8 cellular contexts compared by ENCODE assay signal in the genomic region with DNA sequence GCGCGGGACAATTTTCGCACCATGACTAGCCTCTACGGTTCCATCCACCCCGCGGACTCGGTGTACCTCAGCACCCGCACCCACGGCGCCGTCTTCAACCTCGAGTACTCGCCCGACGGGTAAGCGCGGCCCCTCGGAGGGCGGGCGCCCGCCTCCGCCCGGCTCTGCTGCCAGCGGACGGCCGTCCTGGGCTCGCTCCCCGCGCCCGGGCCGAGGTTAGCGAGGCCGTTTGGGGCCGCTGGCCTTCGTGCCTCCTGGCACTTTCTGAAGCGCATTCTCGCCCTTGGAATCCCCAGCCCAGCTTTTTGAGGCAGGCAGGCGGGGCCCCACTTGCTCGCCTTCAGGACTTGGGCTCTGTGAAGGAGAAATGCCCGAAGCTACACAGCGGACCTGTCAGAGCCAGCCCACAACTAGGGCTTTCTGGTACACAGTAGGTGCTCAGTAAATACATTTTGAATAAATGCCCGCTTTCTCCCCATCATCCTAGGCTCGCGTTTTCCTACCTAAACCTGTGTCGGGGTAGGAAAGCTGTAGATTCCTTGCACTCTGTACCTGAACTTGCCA. TPM values are rescaled to one million over a fixed set of nuclear protein-coding genes. Genes with fewer than 3 reads are reported as not detected.
DNase-seq lines count a peak whose midpoint lies in the region; ATAC-seq and TF ChIP-seq lines count a peak whose summit lies in the region.

No MANE protein-coding gene starts in this region.

- no peak for TF ChIP-seq CTCF in GM10248 (IDR thresholded peaks at IDR 0.05; ENCODE audit: control extremely low read depth, extremely low read depth, low read depth, missing control alignments)
- TF ChIP-seq CTCF in gastrocnemius medialis (IDR thresholded peaks at IDR 0.05 in 4 of 5, conservative IDR thresholded peaks at IDR 0.05 in 1 of 5) = no peak

- H3K27ac ChIP-seq in Karpas-422 (ENCODE audit: low read length) (peak overlapping the region; percentile 76), right cardiac atrium (ENCODE audit: low read length) (peak overlapping the region; percentile 46), gastrocnemius medialis (peak overlapping the region; percentile 74 to 91 (median 86))

- peaks cover 5% of the 10 kb centered on the region; the same call in 1 of the 2 replicates for H4K20me1 ChIP-seq in Karpas-422 (ENCODE audit: insufficient read depth, low read depth, low read length)

- in situ Hi-C loops in gastrocnemius medialis (cut with MboI; ENCODE audit: low sequenced_read_pairs in 4 of 4) = no loop called here

- H3K27me3 ChIP-seq in H7 (ENCODE audit: control insufficient read depth, insufficient read depth, low read length) (no peaks in the 10 kb centered on the region), Karpas-422 (ENCODE audit: low read length) (no peaks in the 10 kb centered on the region), right cardiac atrium (ENCODE audit: control insufficient read depth, insufficient read depth) (no peaks in the 10 kb centered on the region), gastrocnemius medialis (no peaks in the 10 kb centered on the region)

- POLR2A ChIA-PET in GM10248 (lab: Yijun Ruan, JAX) = interaction anchor here (0.6 kb wide), 1 partner anchor 32 kb away, joined by 5 read pairs; no protein-coding TSS in a partner anchor

- H3K79me2 ChIP-seq in Karpas-422 (ENCODE audit: low read length) = peaks cover 56% of the 10 kb centered on the region

- peak overlapping the region; percentile 98 for H3K9ac ChIP-seq in Karpas-422 (ENCODE audit: low read length)

- intact Hi-C loops in right cardiac atrium (cut with DNase I) = no loop called here
- intact Hi-C loops in gastrocnemius medialis (cut with DNase I; ENCODE audit: low total_unique reads) = loop anchor here (10.0 kb wide), 1 partner anchor 103 kb away; a partner anchor contains a TSS

- peak; percentile 55 for DNase-seq in GM10248 (ENCODE audit: extremely low spot score)
- DNase-seq in H7 = peak; percentile 58
- DNase-seq in Karpas-422 = peak; percentile 69
- DNase-seq in activated naive CD4-positive, alpha-beta T cell treated with anti-CD3 and anti-CD28 coated beads, Interleukin-2, amount 50 U/mL, for 16 hours = peak; percentile 48
- peak; percentile 32 to 71 (median 65) for DNase-seq in right cardiac atrium
- no peak for DNase-seq in gastrocnemius medialis
- DNase-seq in NCI-H1417 (lab: John Stamatoyannopoulos, UW) = no peak
- no peak for DNase-seq in NCI-H748 treated with DMSO at 0.1 percent for 48 hours (lab: John Stamatoyannopoulos, UW)

- peak overlapping the region; percentile 85 for H3K4me2 ChIP-seq in Karpas-422 (ENCODE audit: low read depth, low read length, poor library complexity, severe bottlenecking)

- CTCF ChIA-PET in GM10248 (lab: Yijun Ruan, JAX) = interaction anchor here (1.1 to 1.4 kb wide), 2 partner anchors 16 to 103 kb away, joined by 3 to 5 read pairs; a partner anchor contains a TSS

- H3K9me3 ChIP-seq in Karpas-422 (ENCODE audit: low read length) = no peaks in the 10 kb centered on the region
- no peaks in the 10 kb centered on the region for H3K9me3 ChIP-seq in right cardiac atrium (ENCODE audit: control insufficient read depth, low read length)
- no peaks in the 10 kb centered on the region for H3K9me3 ChIP-seq in gastrocnemius medialis

- H3K36me3 ChIP-seq in H7 (replicated peaks; ENCODE audit: control insufficient read depth, insufficient read depth, low read length) = no peaks in the 10 kb centered on the region
- H3K36me3 ChIP-seq in Karpas-422 (ENCODE audit: insufficient read depth, low read length) = 0 out of 2 replicates have a peak, but pooled peaks cover 3% of the 10 kb centered on the region
- no peaks in the 10 kb centered on the region for H3K36me3 ChIP-seq in gastrocnemius medialis

- peak overlapping the region; percentile 83; the same call in 1 of the 2 replicates for H2AFZ ChIP-seq in Karpas-422 (ENCODE audit: low read length)

- peak overlapping the region; percentile 92 for H3K4me3 ChIP-seq in H7 (ENCODE audit: insufficient read depth, low read depth, low read length)
- peak overlapping the region; percentile 93 for H3K4me3 ChIP-seq in Karpas-422 (ENCODE audit: low read length)
- H3K4me3 ChIP-seq in right cardiac atrium (ENCODE audit: low read length) = peak overlapping the region; percentile 63
- H3K4me3 ChIP-seq in gastrocnemius medialis = peak overlapping the region; percentile 55 to 98 (median 80)

- 1% methylated on average over 45 of the region's 45 CpGs for WGBS in right cardiac atrium

- H3K9me2 ChIP-seq in Karpas-422 (replicated peaks; ENCODE audit: insufficient read depth, low read length) = no peaks in the 10 kb centered on the region

- peaks cover 34% of the 10 kb centered on the region for H3K4me1 ChIP-seq in Karpas-422 (ENCODE audit: low read length)
- peaks cover 9% of the 10 kb centered on the region for H3K4me1 ChIP-seq in right cardiac atrium (ENCODE audit: control insufficient read depth, insufficient read depth, low read length)
- H3K4me1 ChIP-seq in gastrocnemius medialis = peaks cover 32 to 33% of the 10 kb centered on the region in 2 donors

- ATAC-seq in right cardiac atrium = peak; percentile 47 to 57
- ATAC-seq in gastrocnemius medialis = peak; percentile 12 to 28

- TF ChIP-seq POLR2A in gastrocnemius medialis (IDR thresholded peaks at IDR 0.05) = no peak

RNA-seq across cellular contexts. Expression of a gene that starts 0.8 kb away (rescaled TPM):
- 18.6 and 22.9 TPM in 2 replicates for total RNA-seq in H7 (2014; rRNA removed; shearing (Covaris generic))
- total RNA-seq in Karpas-422 (2014; rRNA removed; shearing (Covaris generic); ENCODE audit: low replicate concordance) = 24.6 and 34.8 TPM in 2 replicates
- 10 to 100 TPM; 15.6 to 18.8 (median 16.6) TPM for total RNA-seq in right cardiac atrium
- polyA plus RNA-seq in right cardiac atrium = 7.7 TPM
- total RNA-seq in gastrocnemius medialis = 10 to 100 TPM; 11.0 to 24.5 (median 17.0) TPM

RNA-seq across cellular contexts. Expression of a gene that starts 16.5 kb away (rescaled TPM):
- total RNA-seq in H7 (2014; rRNA removed; shearing (Covaris generic)) = 71.9 and 82.8 TPM in 2 replicates
- 36.0 and 98.9 TPM in 2 replicates for total RNA-seq in Karpas-422 (2014; rRNA removed; shearing (Covaris generic); ENCODE audit: low replicate concordance)
- total RNA-seq in right cardiac atrium (10 to 100 TPM; 19.7 to 23.9 (median 21.8) TPM), gastrocnemius medialis (10 to 100 TPM; 15.6 to 46.7 (median 17.8) TPM)
- 15.7 TPM for polyA plus RNA-seq in right cardiac atrium

RNA-seq across cellular contexts. Expression of a gene that starts 47.8 kb away (rescaled TPM):
- total RNA-seq in H7 (2014; rRNA removed; shearing (Covaris generic)) = 2.2 and 2.5 TPM in 2 replicates
- 5.5 and 6.9 TPM in 2 replicates for total RNA-seq in Karpas-422 (2014; rRNA removed; shearing (Covaris generic); ENCODE audit: low replicate concordance)
- total RNA-seq in right cardiac atrium (1 to 10 TPM; 4.8 to 6.1 (median 5.2) TPM), gastrocnemius medialis (10 to 100 TPM in 1 of 4 donors, 1 to 10 TPM in 3; 1.5 to 10.2 (median 3.0) TPM)
- 3.3 TPM for polyA plus RNA-seq in right cardiac atrium

Comparison
In these comparisons a context has a peak if more than half of its experiments do, and no peak if none do; other contexts are left out.
1. DNase-seq: peak in GM10248 (single experiment), H7 (single experiment), Karpas-422 (single experiment), activated naive CD4-positive, alpha-beta T cell treated with anti-CD3 and anti-CD28 coated beads, Interleukin-2, amount 50 U/mL, for 16 hours (single experiment) and right cardiac atrium (3 of 3); none in gastrocnemius medialis (0 of 2), NCI-H1417 (0 of 3) and NCI-H748 treated with DMSO at 0.1 percent for 48 hours (single experiment).
2. Peak in every context shown above with its lines, with median percentiles within 50 percentile points of each other: H3K4me3 ChIP-seq and H3K27ac ChIP-seq.